In the genomic region with DNA sequence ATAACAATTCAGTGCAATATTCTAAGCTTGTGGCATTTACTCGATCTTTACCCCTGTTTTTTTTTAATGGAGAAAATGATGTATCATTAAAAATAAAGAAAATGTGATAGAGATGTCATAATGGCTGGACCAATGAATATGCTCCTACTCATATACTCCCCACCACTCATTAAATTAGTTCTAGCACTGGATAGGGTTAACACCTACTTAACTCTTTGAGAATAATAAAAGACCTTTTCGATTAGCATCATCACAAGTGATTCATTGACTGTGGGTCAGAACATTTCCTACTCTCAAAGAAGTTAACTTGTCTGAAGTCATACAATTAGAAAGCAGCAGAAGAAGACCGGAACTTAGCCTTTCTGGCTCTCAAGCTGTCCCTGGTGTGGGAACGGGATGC, we compare ENCODE assay signal across 18 cellular contexts. TPM values are rescaled to one million over a fixed set of nuclear protein-coding genes. Genes with fewer than 3 reads are reported as not detected.
A peak's percentile ranks its signal among the peaks of the same experiment; 100 is the strongest.
DNase-seq lines count a peak whose midpoint lies in the region; ATAC-seq and TF ChIP-seq lines count a peak whose summit lies in the region.
"Had no signal": no experiment of that assay in that cellular context is flagged by ENCODE, and none has a peak within 500 bp of the region (broad histone marks: within the 10 kb centered on the region; RNA-seq: fewer than 3 reads in every experiment).

No MANE protein-coding gene starts in this region.

- no peaks in the 10 kb centered on the region for H3K79me2 ChIP-seq in GM23248 (ENCODE audit: insufficient read depth)
- H3K79me2 ChIP-seq in neural progenitor cell (ENCODE audit: low read depth) = no peaks in the 10 kb centered on the region

- H3K36me3 Mint-ChIP-seq in neural progenitor cell = no peaks in the 10 kb centered on the region
- H3K36me3 Mint-ChIP-seq: CD4-positive, CD25-positive, alpha-beta regulatory T cell; CD8-positive, alpha-beta T cell had no signal

- peak; percentile 54 to 80 for ATAC-seq in activated CD4-positive, CD25-positive, alpha-beta regulatory T cell treated with anti-CD3 and anti-CD28 coated beads, Interleukin-2, amount 50 U/mL, for 24 hours
- no peak for ATAC-seq in HG02970 (IDR thresholded peaks at IDR 0.05; ENCODE audit: low FRiP score, unreplicated experiment)
- ATAC-seq in HG03039 (IDR thresholded peaks at IDR 0.05; ENCODE audit: unreplicated experiment) = no peak
- ATAC-seq: CD8-positive, alpha-beta T cell; GM23338; HCT116 had no signal

- H2AFZ ChIP-seq in GM23248 = no peak overlapping the region
- no peak overlapping the region for H2AFZ ChIP-seq in neural progenitor cell (replicated peaks)

- no peaks in the 10 kb centered on the region for H4K20me1 ChIP-seq in GM23248 (ENCODE audit: insufficient read depth)
- no peaks in the 10 kb centered on the region for H4K20me1 ChIP-seq in neural progenitor cell (ENCODE audit: low read depth)
- H4K20me1 ChIP-seq: BLaER1 had no signal

- H3K4me1 Mint-ChIP-seq in neural progenitor cell = peaks cover 11% of the 10 kb centered on the region
- H3K4me1 Mint-ChIP-seq: GM23338 had no signal

- DNase-seq in activated CD4-positive, CD25-positive, alpha-beta regulatory T cell (lab: John Stamatoyannopoulos, UW) = no peak
- DNase-seq in GM23248 (peak; percentile 5), neural progenitor cell (ENCODE audit: low spot score) (no peak)
- DNase-seq: Caco-2; CD4-positive, CD25-positive, alpha-beta regulatory T cell; CD8-positive, alpha-beta T cell; DMS153; DND-41; H9 had no signal

- 44% methylated on average over 4 of the region's 4 CpGs for WGBS in GM23248 (ENCODE audit: low coverage in 1 of 2, low lambda C conversion rate in 2 of 2, missing lambda C conversion rate in 2 of 2), 2 experiments

- no peaks in the 10 kb centered on the region for H3K9me2 ChIP-seq in GM23248 (ENCODE audit: insufficient read depth)

- peak overlapping the region; percentile 18 for H3K4me3 Mint-ChIP-seq in neural progenitor cell
- H3K4me3 Mint-ChIP-seq: B cell; CD4-positive, CD25-positive, alpha-beta regulatory T cell; CD8-positive, alpha-beta T cell; GM23338; H9 had no signal

- no peaks in the 10 kb centered on the region for H3K36me3 ChIP-seq in GM23248 (ENCODE audit: low read depth)
- H3K36me3 ChIP-seq in neural progenitor cell = no peaks in the 10 kb centered on the region
- H3K36me3 ChIP-seq: BLaER1 had no signal

- H3K4me3 ChIP-seq in GM23248 = no peak overlapping the region
- no peak overlapping the region for H3K4me3 ChIP-seq in neural progenitor cell
- H3K4me3 ChIP-seq: BLaER1, GM23338 had no signal

- in situ Hi-C loops in GM23248 (cut with MboI) = no loop called here

- 0 out of 2 replicates have a peak, but pooled peaks cover under 1% of the 10 kb centered on the region for H3K4me1 ChIP-seq in GM23248 (ENCODE audit: insufficient read depth)
- peaks cover 5% of the 10 kb centered on the region for H3K4me1 ChIP-seq in neural progenitor cell
- H3K4me1 ChIP-seq: BLaER1, Caco-2 had no signal

- H3K9me3 Mint-ChIP-seq in neural progenitor cell = no peaks in the 10 kb centered on the region
- H3K9me3 Mint-ChIP-seq: CD8-positive, alpha-beta T cell; GM23338; H9 had no signal

- H3K27me3 ChIP-seq in GM23248 (replicated peaks; ENCODE audit: insufficient read depth) = 0 out of 2 replicates have a peak, but pooled peaks cover 3% of the 10 kb centered on the region
- H3K27me3 ChIP-seq in neural progenitor cell = peaks cover 21% of the 10 kb centered on the region
- H3K27me3 ChIP-seq: BLaER1 had no signal

- H3K27ac Mint-ChIP-seq in neural progenitor cell = no peak overlapping the region
- H3K27ac Mint-ChIP-seq: B cell; CD4-positive, CD25-positive, alpha-beta regulatory T cell; CD8-positive, alpha-beta T cell; GM23338 had no signal

- no peak overlapping the region for H3K27ac ChIP-seq in GM23248
- H3K27ac ChIP-seq in neural progenitor cell = no peak overlapping the region
- H3K27ac ChIP-seq: 22Rv1, BLaER1, C4-2B had no signal

- no peaks in the 10 kb centered on the region for H3K9me3 ChIP-seq in GM23248 (ENCODE audit: low read depth)
- no peaks in the 10 kb centered on the region for H3K9me3 ChIP-seq in neural progenitor cell (ENCODE audit: low read depth)
- H3K9me3 ChIP-seq: BLaER1, Caco-2 had no signal

- no peak for TF ChIP-seq CTCF in neural progenitor cell (IDR thresholded peaks at IDR 0.05)

- H3K9ac ChIP-seq in GM23248 = no peak overlapping the region
- no peak overlapping the region for H3K9ac ChIP-seq in neural progenitor cell
- H3K9ac ChIP-seq: BLaER1 had no signal

- H3K27me3 Mint-ChIP-seq in neural progenitor cell (ENCODE audit: insufficient read depth, low read depth) = peaks cover 3% of the 10 kb centered on the region

- H3K4me2 ChIP-seq in GM23248 (ENCODE audit: unreplicated experiment) = no peak overlapping the region
- H3K4me2 ChIP-seq in neural progenitor cell = no peak overlapping the region
- H3K4me2 ChIP-seq: BLaER1, GM23338 had no signal

- 0 out of 2 replicates have a peak, but pooled peaks cover 1% of the 10 kb centered on the region for H3F3A ChIP-seq in GM23248 (ENCODE audit: insufficient read depth)
- H3F3A ChIP-seq in neural progenitor cell (ENCODE audit: low read depth) = peaks cover 10% of the 10 kb centered on the region

RNA-seq across cellular contexts. Expression of a gene that starts 31.6 kb away (rescaled TPM):
- total RNA-seq in GM23248 (2014; rRNA removed; shearing (Covaris generic)) = 25.7 and 35.0 TPM in 2 replicates
- 16.3 and 17.8 TPM in 2 replicates for polyA plus RNA-seq in GM23248 (2016; fragmentation: Nextera tagmentation; extraction: Ambion mirVana)
- 43.6 and 63.0 TPM in 2 replicates for total RNA-seq in neural progenitor cell (ENCODE audit: low replicate concordance)

Comparison
In these comparisons a context has a peak if more than half of its experiments do, and no peak if none do; other contexts are left out.
1. ATAC-seq: peak in activated CD4-positive, CD25-positive, alpha-beta regulatory T cell treated with anti-CD3 and anti-CD28 coated beads, Interleukin-2, amount 50 U/mL, for 24 hours (2 of 2); none in HG02970 (single experiment) and HG03039 (single experiment).